Comparison of ENCODE assay signal across 11 cellular contexts in genomic region chr6:69784595-69785377, GRCh38. TPM values are rescaled to one million over a fixed set of nuclear protein-coding genes. Genes with fewer than 3 reads are reported as not detected.
DNase-seq lines count a peak whose midpoint lies in the region; ATAC-seq, FAIRE-seq and TF ChIP-seq lines count a peak whose summit lies in the region.
"Had no signal": no experiment of that assay in that cellular context is flagged by ENCODE, and none has a peak within 500 bp of the region (broad histone marks: within the 10 kb centered on the region; RNA-seq: fewer than 3 reads in every experiment).

No MANE protein-coding gene starts in this region.

- no peaks in the 10 kb centered on the region for H3K27me3 Mint-ChIP-seq in activated naive CD8-positive, alpha-beta T cell treated with anti-CD3 and anti-CD28 coated beads, Interleukin-2, amount 10 ng/mL, durations not matched to agents 7 days and 5 days

- no peak overlapping the region for H3K4me3 Mint-ChIP-seq in activated naive CD8-positive, alpha-beta T cell treated with anti-CD3 and anti-CD28 coated beads, Interleukin-2, amount 10 ng/mL, durations not matched to agents 7 days and 5 days

- H3K4me1 Mint-ChIP-seq in activated naive CD8-positive, alpha-beta T cell treated with anti-CD3 and anti-CD28 coated beads, Interleukin-2, amount 10 ng/mL, durations not matched to agents 7 days and 5 days: peaks cover 14% of the 10 kb centered on the region

- no peak for DNase-seq in activated naive CD8-positive, alpha-beta T cell treated with anti-CD3 and anti-CD28 coated beads, Interleukin-2, amount 10 ng/mL, durations not matched to agents 7 days and 5 days
- DNase-seq in D721Med (ENCODE audit: insufficient read length, low spot score): no peak
- DNase-seq in suprapubic skin (ENCODE audit: low spot score in 2 of 2): no peak
- no peak for DNase-seq in NCI-H187 (lab: John Stamatoyannopoulos, UW)
- no peak for DNase-seq in H7
- DNase-seq: effector CD4-positive, alpha-beta T cell; GOT3; NCI-H1048 had no signal

- no peak overlapping the region for H3K27ac ChIP-seq in suprapubic skin

- peaks cover 26% of the 10 kb centered on the region for H3K36me3 Mint-ChIP-seq in activated naive CD8-positive, alpha-beta T cell treated with anti-CD3 and anti-CD28 coated beads, Interleukin-2, amount 10 ng/mL, durations not matched to agents 7 days and 5 days

- no peaks in the 10 kb centered on the region for H3K9me3 ChIP-seq in suprapubic skin

- H3K36me3 ChIP-seq in suprapubic skin (peaks cover 9% of the 10 kb centered on the region), H7 (replicated peaks; ENCODE audit: control insufficient read depth, insufficient read depth, low read length) (no peaks in the 10 kb centered on the region)

- no peaks in the 10 kb centered on the region for H3K9me3 Mint-ChIP-seq in activated naive CD8-positive, alpha-beta T cell treated with anti-CD3 and anti-CD28 coated beads, Interleukin-2, amount 10 ng/mL, durations not matched to agents 7 days and 5 days

- TF ChIP-seq CTCF in D721Med (IDR thresholded peaks at IDR 0.05; ENCODE audit: insufficient read depth, missing control alignments) (no peak), suprapubic skin (IDR thresholded peaks at IDR 0.05) (no peak)

- H3K27ac Mint-ChIP-seq in activated naive CD8-positive, alpha-beta T cell treated with anti-CD3 and anti-CD28 coated beads, Interleukin-2, amount 10 ng/mL, durations not matched to agents 7 days and 5 days: no peak overlapping the region

- WGBS in suprapubic skin: 87% methylated on average over 3 of the region's 3 CpGs

- POLR2A ChIA-PET in activated naive CD8-positive, alpha-beta T cell treated with anti-CD3 and anti-CD28 coated beads, Interleukin-2, amount 10 ng/mL, durations not matched to agents 7 days and 5 days (lab: Charles Lee): interaction anchor here (1.2 kb wide), 1 partner anchor 12 kb away, joined by 5 read pairs; the partner anchor contains the start of gene LMBRD1

- TF ChIP-seq POLR2A in suprapubic skin (IDR thresholded peaks at IDR 0.05): no peak

- FAIRE-seq in D721Med (lab: Jason Lieb, UNC): no peak

- no peak for TF ChIP-seq EP300 in suprapubic skin (IDR thresholded peaks at IDR 0.05)

- ATAC-seq in GM18499 (IDR thresholded peaks at IDR 0.05; ENCODE audit: insufficient read depth, unreplicated experiment): peak; percentile 64
- ATAC-seq in GM21367 (IDR thresholded peaks at IDR 0.05; ENCODE audit: unreplicated experiment): peak; percentile 62
- ATAC-seq in HG03097 (IDR thresholded peaks at IDR 0.05; ENCODE audit: low FRiP score, unreplicated experiment): peak; percentile 62
- peak; percentile 58 for ATAC-seq in activated naive CD8-positive, alpha-beta T cell treated with anti-CD3 and anti-CD28 coated beads, Interleukin-2, amount 10 ng/mL, durations not matched to agents 7 days and 5 days (ENCODE audit: low read depth)

- H3K4me3 ChIP-seq in suprapubic skin (no peak overlapping the region), H7 (ENCODE audit: insufficient read depth, low read depth, low read length) (no peak overlapping the region)

- H3K4me1 ChIP-seq in suprapubic skin: no peaks in the 10 kb centered on the region

- H3K27me3 ChIP-seq in suprapubic skin: no peaks in the 10 kb centered on the region
- no peaks in the 10 kb centered on the region for H3K27me3 ChIP-seq in H7 (ENCODE audit: control insufficient read depth, insufficient read depth, low read length)

RNA-seq across cellular contexts. Expression of gene LMBRD1, which starts 12.0 kb away (rescaled TPM):
- total RNA-seq in activated naive CD8-positive, alpha-beta T cell treated with anti-CD3 and anti-CD28 coated beads, Interleukin-2, amount 10 ng/mL, durations not matched to agents 7 days and 5 days: 10 to 100 TPM; 27.7 to 30.5 TPM
- total RNA-seq in suprapubic skin: 10 to 100 TPM; 43.5 to 58.6 (median 47.5) TPM
- 11.3 and 11.8 TPM in 2 replicates for total RNA-seq in H7 (2014; rRNA removed; shearing (Covaris generic))
